27 cellular contexts compared by ENCODE assay signal in the genomic region with DNA sequence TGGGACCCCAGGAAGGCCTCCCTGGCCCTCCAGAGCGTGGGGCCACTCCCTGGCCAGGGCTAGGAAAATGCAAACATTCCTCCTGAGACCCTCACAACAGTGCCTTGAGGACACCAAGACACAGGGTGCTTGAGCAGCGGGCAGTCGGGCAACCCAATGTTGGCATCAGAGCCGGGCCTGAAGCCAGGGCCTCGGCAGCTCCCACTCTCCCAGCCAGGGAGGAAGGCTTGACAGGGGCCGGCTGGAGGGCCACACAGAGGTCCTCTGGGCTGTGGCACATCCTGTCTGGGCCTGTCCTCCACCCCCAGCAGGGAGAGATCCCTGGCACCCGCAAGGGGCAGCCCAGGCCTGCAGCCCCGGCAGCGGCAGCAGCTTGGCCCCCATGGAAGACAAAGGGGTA. TPM values are rescaled to one million over a fixed set of nuclear protein-coding genes. Genes with fewer than 3 reads are reported as not detected.
DNase-seq lines count a peak whose midpoint lies in the region; ATAC-seq, FAIRE-seq and TF ChIP-seq lines count a peak whose summit lies in the region.
"Had no signal": no experiment of that assay in that cellular context is flagged by ENCODE, and none has a peak within 500 bp of the region (broad histone marks: within the 10 kb centered on the region; RNA-seq: fewer than 3 reads in every experiment).

No MANE protein-coding gene starts in this region.

- no peak for ATAC-seq in HepG2
- ATAC-seq in right lobe of liver: no peak
- ATAC-seq in GM18858 (IDR thresholded peaks at IDR 0.05; ENCODE audit: unreplicated experiment): no peak
- ATAC-seq: A549, HCT116 had no signal

- H3K4me2 ChIP-seq in HepG2 (ENCODE audit: low read depth, low read length) (no peak overlapping the region), neuronal stem cell (ENCODE audit: insufficient read depth, low read length, poor library complexity, severe bottlenecking) (no peak overlapping the region)
- H3K4me2 ChIP-seq: A549 had no signal

- H2AK5ac ChIP-seq in neuronal stem cell (ENCODE audit: low read depth, low read length): peak overlapping the region; percentile 86

- H4K91ac ChIP-seq in neuronal stem cell (ENCODE audit: low read depth, low read length, poor library complexity): no peak overlapping the region

- H3K27me3 ChIP-seq in HepG2 (ENCODE audit: control insufficient read depth in 1 of 2, insufficient read depth in 2 of 2, low read length in 2 of 2): peaks cover 2 to 21% of the 10 kb centered on the region in 2 experiments; a peak in 2 of 5 replicates
- H3K27me3 ChIP-seq in right lobe of liver: no peaks in the 10 kb centered on the region
- no peaks in the 10 kb centered on the region for H3K27me3 ChIP-seq in SJSA1 (replicated peaks)
- peaks cover 0 to 7% (median 3%) of the 10 kb centered on the region in 3 experiments for H3K27me3 ChIP-seq in neuronal stem cell (ENCODE audit: control insufficient read depth in 3 of 3, insufficient read depth in 3 of 3, low read depth in 1 of 3, low read length in 3 of 3)
- no peaks in the 10 kb centered on the region for H3K27me3 ChIP-seq in testis

- H2BK5ac ChIP-seq in neuronal stem cell (ENCODE audit: low read length): no peak overlapping the region

- H2AFZ ChIP-seq in HepG2 (ENCODE audit: low read length) (no peak overlapping the region), neuronal stem cell (ENCODE audit: low read length) (no peak overlapping the region)
- H2AFZ ChIP-seq: GM23248 had no signal

- no peak overlapping the region for H3K14ac ChIP-seq in neuronal stem cell (ENCODE audit: low read length)

- TF ChIP-seq CTCF in HepG2 (CRISPR knock-in tag; IDR thresholded peaks at IDR 0.05) (no peak), right lobe of liver (IDR thresholded peaks at IDR 0.05) (no peak), testis (IDR thresholded peaks at IDR 0.05) (no peak)

- no peak overlapping the region for H3K23ac ChIP-seq in neuronal stem cell (ENCODE audit: low read depth, low read length, poor library complexity)

- FAIRE-seq in HepG2 (lab: Jason Lieb, UNC): no peak
- FAIRE-seq: A549, GM12891, GM18507, GM19239 had no signal

- no peaks in the 10 kb centered on the region for H3K36me3 ChIP-seq in HepG2 (replicated peaks in 1 of 2; ENCODE audit: control insufficient read depth in 1 of 2, insufficient read depth in 2 of 2, low read length in 2 of 2)
- no peaks in the 10 kb centered on the region for H3K36me3 ChIP-seq in right lobe of liver
- no peaks in the 10 kb centered on the region; the same call in 1 of the 2 replicates for H3K36me3 ChIP-seq in SJSA1
- peaks cover 0 to 5% of the 10 kb centered on the region in 2 donors for H3K36me3 ChIP-seq in neuronal stem cell (replicated peaks in 1 of 2; ENCODE audit: control insufficient read depth in 2 of 2, insufficient read depth in 2 of 2, low read length in 2 of 2)
- H3K36me3 ChIP-seq in testis (ENCODE audit: low read depth, missing control alignments): no peaks in the 10 kb centered on the region

- H3K4ac ChIP-seq in neuronal stem cell (ENCODE audit: low read length): no peak overlapping the region

- peaks cover 9% of the 10 kb centered on the region for H3K79me1 ChIP-seq in neuronal stem cell (ENCODE audit: low read depth, low read length)

- H4K8ac ChIP-seq in neuronal stem cell (ENCODE audit: low read depth, low read length): no peak overlapping the region

- no peak overlapping the region for H3K27ac ChIP-seq in HepG2 (ENCODE audit: extremely low read length, insufficient read depth, low read length)
- no peak overlapping the region for H3K27ac ChIP-seq in right lobe of liver
- H3K27ac ChIP-seq in SJSA1: peak overlapping the region; percentile 79
- no peak overlapping the region for H3K27ac ChIP-seq in neuronal stem cell (replicated peaks; ENCODE audit: low read length)
- H3K27ac ChIP-seq in testis: no peak overlapping the region
- H3K27ac ChIP-seq: A549, GM23248 had no signal

- 70% methylated on average over 8 of the region's 9 CpGs for WGBS in HepG2 (ENCODE audit: low lambda C conversion rate)
- WGBS in right lobe of liver (ENCODE audit: insufficient coverage, low coverage, low lambda C conversion rate, missing lambda C conversion rate): no CpG with 5 or more reads among the region's 9 CpGs
- no CpG with 5 or more reads among the region's 9 CpGs for WGBS in neuronal stem cell (ENCODE audit: extremely low coverage in 2 of 2, insufficient read length in 2 of 2, insufficient replicate concordance in 1 of 2), 2 donors
- 61 to 100% methylated on average over 1 to 7 of the region's 9 CpGs for WGBS in testis, 2 donors

- intact Hi-C loops in HepG2 (cut with micrococcal nuclease; ENCODE audit: unreplicated experiment): no loop called here
- intact Hi-C loops in right lobe of liver (cut with DNase I): no loop called here
- intact Hi-C loops in testis (cut with DNase I; ENCODE audit: low total_unique reads): no loop called here

- DNase-seq in HepG2 (ENCODE audit: low spot score) (no peak), right lobe of liver (no peak), SJSA1 (ENCODE audit: low read depth in 1 of 2, low spot score in 2 of 2) (no peak), neuronal stem cell (ENCODE audit: low spot score) (no peak), testis (peak; percentile 55), hypothalamus (lab: John Stamatoyannopoulos, UW) (no peak), inferior parietal cortex (ENCODE audit: extremely low spot score) (no peak)
- DNase-seq: 8988T; ACHN; C1 segment of cervical spinal cord; Calu3; CD4-positive, alpha-beta memory T cell; COR-L47; DMS53; DMS79 treated with DMSO at 0.1 percent for 48 hours; GF-D8; GM23248; H9; HFFc6 had no signal

- POLR2A ChIA-PET in HepG2 (lab: Yijun Ruan, JAX): no interaction called here

- H3K79me2 ChIP-seq in HepG2 (ENCODE audit: insufficient read depth, low read length): no peaks in the 10 kb centered on the region

- H2BK15ac ChIP-seq in neuronal stem cell (ENCODE audit: low read length): no peak overlapping the region

- TF ChIP-seq EP300 in HepG2 (IDR thresholded peaks at IDR 0.05; ENCODE audit: low read depth in 2 of 2, low read length in 2 of 2) (no peak), HepG2 (CRISPR knock-in tag; IDR thresholded peaks at IDR 0.05; ENCODE audit: borderline replicate concordance) (no peak)

- BruUV-seq in HepG2 (replicated peaks; lab: Mats Ljungman, UMichigan): no TSS peak

- TF ChIP-seq RAD21 in HepG2 (CRISPR knock-in tag; IDR thresholded peaks at IDR 0.05): no peak

- in situ Hi-C loops in HepG2 (cut with HindIII; ENCODE audit: extremely low pct_ligation_motif_present, low pct_unique_long_range_greater_than_20kb): no loop called here

- H3K9ac ChIP-seq in HepG2 (ENCODE audit: insufficient read depth, low read depth, low read length): no peak overlapping the region
- H3K9ac ChIP-seq in neuronal stem cell (ENCODE audit: low read depth, low read length, poor library complexity): no peak overlapping the region
- H3K9ac ChIP-seq: GM23248 had no signal

- no peak overlapping the region for H3K4me3 ChIP-seq in HepG2 (replicated peaks in 1 of 3; ENCODE audit: insufficient read depth in 1 of 3, low read depth in 2 of 3, low read length in 3 of 3)
- no peak overlapping the region for H3K4me3 ChIP-seq in right lobe of liver
- no peak overlapping the region for H3K4me3 ChIP-seq in SJSA1
- no peak overlapping the region for H3K4me3 ChIP-seq in neuronal stem cell (ENCODE audit: low read length in 2 of 2)
- no peak overlapping the region for H3K4me3 ChIP-seq in testis
- H3K4me3 ChIP-seq: A549, GM23248 had no signal

- no peaks in the 10 kb centered on the region for H4K20me1 ChIP-seq in HepG2 (ENCODE audit: insufficient read depth, low read length)

- H3K4me1 ChIP-seq in HepG2 (ENCODE audit: insufficient read depth, low read length) (peaks cover 13% of the 10 kb centered on the region), right lobe of liver (no peaks in the 10 kb centered on the region), SJSA1 (replicated peaks) (peaks cover 49% of the 10 kb centered on the region), neuronal stem cell (ENCODE audit: control insufficient read depth in 2 of 2, insufficient read depth in 1 of 2, low read depth in 1 of 2, low read length in 2 of 2) (peaks cover 0 to 9% of the 10 kb centered on the region in 2 donors), testis (peaks cover 24% of the 10 kb centered on the region)
- H3K4me1 ChIP-seq: A549 had no signal

- peak overlapping the region; percentile 48 for H3K18ac ChIP-seq in neuronal stem cell (ENCODE audit: low read length)

- TF ChIP-seq POLR2A in HepG2 (IDR thresholded peaks at IDR 0.05; ENCODE audit: insufficient read depth in 1 of 2, low read depth in 2 of 2, low read length in 2 of 2) (no peak), right lobe of liver (IDR thresholded peaks at IDR 0.05) (no peak), testis (IDR thresholded peaks at IDR 0.05) (no peak)

- no peak overlapping the region for H2BK120ac ChIP-seq in neuronal stem cell (ENCODE audit: low read depth, low read length)

- CTCF ChIA-PET in HepG2 (lab: Yijun Ruan, JAX; ENCODE audit: low intra/inter-chr PET ratio, low total read pairs): interaction anchor here (1.5 kb wide), 1 partner anchor 11 kb away, joined by 3 read pairs; no protein-coding TSS in a partner anchor

- no peak overlapping the region for H2BK12ac ChIP-seq in neuronal stem cell (ENCODE audit: low read length)

- H3K9me3 ChIP-seq in HepG2 (ENCODE audit: low read length) (no peaks in the 10 kb centered on the region), right lobe of liver (no peaks in the 10 kb centered on the region), SJSA1 (replicated peaks) (no peaks in the 10 kb centered on the region), neuronal stem cell (replicated peaks in 1 of 2; ENCODE audit: control insufficient read depth in 2 of 2, insufficient read depth in 1 of 2, low read depth in 1 of 2, low read length in 2 of 2) (peaks cover 0 to 9% of the 10 kb centered on the region in 2 donors), testis (no peaks in the 10 kb centered on the region)
- H3K9me3 ChIP-seq: A549 had no signal

RNA-seq across cellular contexts. Expression of a gene that starts 12.3 kb away (rescaled TPM):
- total RNA-seq in HepG2 (2016; rRNA removed; fragmentation: Illumina TruSeq; extraction: Trizol): 0.52 and 0.82 TPM in 2 replicates
- total RNA-seq in HepG2 (2016; cell fraction: cytosol; rRNA removed; fragmentation: Illumina TruSeq; extraction: Trizol; ENCODE audit: low read depth): 0.40 and 0.44 TPM in 2 replicates
- 0.40 and 0.54 TPM in 2 replicates for total RNA-seq in HepG2 (2016; cell fraction: insoluble cytoplasmic fraction; rRNA removed; fragmentation: Illumina TruSeq; extraction: Trizol)
- total RNA-seq in HepG2 (2016; cell fraction: membrane; rRNA removed; fragmentation: Illumina TruSeq; extraction: Trizol): 0.38 and 0.65 TPM in 2 replicates
- 1.4 TPM in 1 of 2 replicates, not detected in the other for total RNA-seq in HepG2 (2016; cell fraction: nucleus; rRNA removed; fragmentation: Illumina TruSeq; extraction: Trizol)
- polyA plus RNA-seq in HepG2 (2011; rRNA removed): 0.38 and 0.47 TPM in 2 replicates
- polyA plus RNA-seq in HepG2 (2011; cell fraction: cytosol; rRNA removed): 0.43 and 0.50 TPM in 2 replicates
- polyA plus RNA-seq in HepG2 (2011; cell fraction: nucleus; rRNA removed): 0.23 and 0.66 TPM in 2 replicates
- 0.28 TPM in 1 of 2 replicates, not detected in the other for polyA plus RNA-seq in HepG2 (2012)
- polyA plus RNA-seq in HepG2 (2016; cell fraction: cytosol; fragmentation: Illumina TruSeq; extraction: Trizol; ENCODE audit: low read depth): 0.54 and 0.71 TPM in 2 replicates
- 0.70 and 0.84 TPM in 2 replicates for polyA plus RNA-seq in HepG2 (2016; cell fraction: insoluble cytoplasmic fraction; fragmentation: Illumina TruSeq; extraction: Trizol; ENCODE audit: low read depth)
- 0.35 and 1.0 TPM in 2 replicates for polyA plus RNA-seq in HepG2 (2016; cell fraction: membrane; fragmentation: Illumina TruSeq; extraction: Trizol; ENCODE audit: low read depth)
- 0.55 and 0.81 TPM in 2 replicates for polyA plus RNA-seq in HepG2 (2016; cell fraction: nucleus; fragmentation: Illumina TruSeq; extraction: Trizol; ENCODE audit: insufficient read depth, low read depth)
- polyA minus RNA-seq in HepG2 (2011; rRNA and poly(A)+ RNA removed; ENCODE audit: low replicate concordance): 0.32 and 1,101 TPM in 2 replicates
- polyA minus RNA-seq in HepG2 (2011; cell fraction: cytosol; rRNA and poly(A)+ RNA removed): 9.0 and 16.5 TPM in 2 replicates
- polyA minus RNA-seq in HepG2 (2011; cell fraction: nucleus; rRNA and poly(A)+ RNA removed): 3.5 and 5.9 TPM in 2 replicates
- not detected for total RNA-seq in right lobe of liver
- total RNA-seq in SJSA1 (2014; rRNA removed; shearing (Covaris generic)): 3,176 and 3,345 TPM in 2 replicates
- 0.07 TPM for polyA plus RNA-seq in neuronal stem cell (2013, experiment 1 of 2)
- 0.03 TPM for polyA plus RNA-seq in neuronal stem cell (2013, experiment 2 of 2)
- total RNA-seq in testis: 10 to 100 TPM; 13.3 to 26.0 TPM
- polyA plus RNA-seq in testis (ENCODE audit: insufficient read depth, low read depth, low replicate concordance): 12.2 TPM
- total RNA-seq: CD4-positive, alpha-beta memory T cell; G401 had no signal
- polyA plus RNA-seq: CD4-positive, alpha-beta memory T cell had no signal

RNA-seq across cellular contexts. Expression of a gene that starts 24.1 kb away (rescaled TPM):
- total RNA-seq in HepG2 (2016; rRNA removed; fragmentation: Illumina TruSeq; extraction: Trizol): not detected in 2 replicates
- total RNA-seq in HepG2 (2016; cell fraction: cytosol; rRNA removed; fragmentation: Illumina TruSeq; extraction: Trizol; ENCODE audit: low read depth): not detected in 2 replicates
- not detected in 2 replicates for total RNA-seq in HepG2 (2016; cell fraction: insoluble cytoplasmic fraction; rRNA removed; fragmentation: Illumina TruSeq; extraction: Trizol)
- total RNA-seq in HepG2 (2016; cell fraction: membrane; rRNA removed; fragmentation: Illumina TruSeq; extraction: Trizol): not detected in 2 replicates
- total RNA-seq in HepG2 (2016; cell fraction: nucleus; rRNA removed; fragmentation: Illumina TruSeq; extraction: Trizol): not detected in 2 replicates
- 0.07 TPM in 1 of 2 replicates, not detected in the other for polyA plus RNA-seq in HepG2 (2011; rRNA removed)
- not detected in 2 replicates for polyA plus RNA-seq in HepG2 (2011; cell fraction: cytosol; rRNA removed)
- polyA plus RNA-seq in HepG2 (2011; cell fraction: nucleus; rRNA removed): not detected in 2 replicates
- polyA plus RNA-seq in HepG2 (2012): not detected in 2 replicates
- polyA plus RNA-seq in HepG2 (2016; cell fraction: cytosol; fragmentation: Illumina TruSeq; extraction: Trizol; ENCODE audit: low read depth): not detected in 2 replicates
- not detected in 2 replicates for polyA plus RNA-seq in HepG2 (2016; cell fraction: insoluble cytoplasmic fraction; fragmentation: Illumina TruSeq; extraction: Trizol; ENCODE audit: low read depth)
- polyA plus RNA-seq in HepG2 (2016; cell fraction: membrane; fragmentation: Illumina TruSeq; extraction: Trizol; ENCODE audit: low read depth): not detected in 2 replicates
- not detected in 2 replicates for polyA plus RNA-seq in HepG2 (2016; cell fraction: nucleus; fragmentation: Illumina TruSeq; extraction: Trizol; ENCODE audit: insufficient read depth, low read depth)
- polyA minus RNA-seq in HepG2 (2011; rRNA and poly(A)+ RNA removed; ENCODE audit: low replicate concordance): 5.8 TPM in 1 of 2 replicates, not detected in the other
- polyA minus RNA-seq in HepG2 (2011; cell fraction: cytosol; rRNA and poly(A)+ RNA removed): not detected in 2 replicates
- not detected in 2 replicates for polyA minus RNA-seq in HepG2 (2011; cell fraction: nucleus; rRNA and poly(A)+ RNA removed)
- total RNA-seq in right lobe of liver: not detected
- total RNA-seq in SJSA1 (2014; rRNA removed; shearing (Covaris generic)): 0.37 TPM in 1 of 2 replicates, not detected in the other
- polyA plus RNA-seq in neuronal stem cell (2013, experiment 1 of 2): not detected
- polyA plus RNA-seq in neuronal stem cell (2013, experiment 2 of 2): 0.03 TPM
- total RNA-seq in testis: not detected
- polyA plus RNA-seq in testis (ENCODE audit: insufficient read depth, low read depth, low replicate concordance): not detected
- total RNA-seq: CD4-positive, alpha-beta memory T cell; G401; H9 had no signal
- polyA plus RNA-seq: CD4-positive, alpha-beta memory T cell had no signal

RNA-seq across cellular contexts. Expression of a gene that starts 50.0 kb away (rescaled TPM):
- not detected in 2 replicates for total RNA-seq in HepG2 (2016; rRNA removed; fragmentation: Illumina TruSeq; extraction: Trizol)
- total RNA-seq in HepG2 (2016; cell fraction: cytosol; rRNA removed; fragmentation: Illumina TruSeq; extraction: Trizol; ENCODE audit: low read depth): not detected in 2 replicates
- total RNA-seq in HepG2 (2016; cell fraction: insoluble cytoplasmic fraction; rRNA removed; fragmentation: Illumina TruSeq; extraction: Trizol): not detected in 2 replicates
- not detected in 2 replicates for total RNA-seq in HepG2 (2016; cell fraction: membrane; rRNA removed; fragmentation: Illumina TruSeq; extraction: Trizol)
- not detected in 2 replicates for total RNA-seq in HepG2 (2016; cell fraction: nucleus; rRNA removed; fragmentation: Illumina TruSeq; extraction: Trizol)
- 0.09 and 0.37 TPM in 2 replicates for polyA plus RNA-seq in HepG2 (2011; rRNA removed)
- polyA plus RNA-seq in HepG2 (2011; cell fraction: cytosol; rRNA removed): 0.03 and 0.04 TPM in 2 replicates
- not detected in 2 replicates for polyA plus RNA-seq in HepG2 (2011; cell fraction: nucleus; rRNA removed)
- not detected in 2 replicates for polyA plus RNA-seq in HepG2 (2012)
- polyA plus RNA-seq in HepG2 (2016; cell fraction: cytosol; fragmentation: Illumina TruSeq; extraction: Trizol; ENCODE audit: low read depth): not detected in 2 replicates
- not detected in 2 replicates for polyA plus RNA-seq in HepG2 (2016; cell fraction: insoluble cytoplasmic fraction; fragmentation: Illumina TruSeq; extraction: Trizol; ENCODE audit: low read depth)
- not detected in 2 replicates for polyA plus RNA-seq in HepG2 (2016; cell fraction: membrane; fragmentation: Illumina TruSeq; extraction: Trizol; ENCODE audit: low read depth)
- not detected in 2 replicates for polyA plus RNA-seq in HepG2 (2016; cell fraction: nucleus; fragmentation: Illumina TruSeq; extraction: Trizol; ENCODE audit: insufficient read depth, low read depth)
- polyA minus RNA-seq in HepG2 (2011; rRNA and poly(A)+ RNA removed; ENCODE audit: low replicate concordance): 9.6 TPM in 1 of 2 replicates, not detected in the other
- not detected in 2 replicates for polyA minus RNA-seq in HepG2 (2011; cell fraction: cytosol; rRNA and poly(A)+ RNA removed)
- polyA minus RNA-seq in HepG2 (2011; cell fraction: nucleus; rRNA and poly(A)+ RNA removed): not detected in 2 replicates
- total RNA-seq in right lobe of liver: under 1 TPM in 1 of 6 experiments, not detected in 5; 0.24 TPM
- 0.92 TPM in 1 of 2 replicates, not detected in the other for total RNA-seq in SJSA1 (2014; rRNA removed; shearing (Covaris generic))
- polyA plus RNA-seq in neuronal stem cell (2013, experiment 1 of 2): not detected
- not detected for polyA plus RNA-seq in neuronal stem cell (2013, experiment 2 of 2)
- under 1 TPM in 1 of 2 donors, not detected in 1; 0.24 TPM for total RNA-seq in testis
- 0.37 TPM for polyA plus RNA-seq in testis (ENCODE audit: insufficient read depth, low read depth, low replicate concordance)
- total RNA-seq: CD4-positive, alpha-beta memory T cell; G401; GM23248; H4; H9 had no signal
- polyA plus RNA-seq: CD4-positive, alpha-beta memory T cell had no signal

RNA-seq across cellular contexts. Expression of a gene that starts 52.0 kb away (rescaled TPM):
- total RNA-seq in HepG2 (2016; rRNA removed; fragmentation: Illumina TruSeq; extraction: Trizol) (147 and 199 TPM in 2 replicates), right lobe of liver (100 to 1,000 TPM; 284 to 454 (median 404) TPM), testis (100 to 1,000 TPM; 274 to 338 TPM)
- 90.4 and 105 TPM in 2 replicates for total RNA-seq in HepG2 (2016; cell fraction: cytosol; rRNA removed; fragmentation: Illumina TruSeq; extraction: Trizol; ENCODE audit: low read depth)
- 134 and 191 TPM in 2 replicates for total RNA-seq in HepG2 (2016; cell fraction: insoluble cytoplasmic fraction; rRNA removed; fragmentation: Illumina TruSeq; extraction: Trizol)
- total RNA-seq in HepG2 (2016; cell fraction: membrane; rRNA removed; fragmentation: Illumina TruSeq; extraction: Trizol): 209 and 226 TPM in 2 replicates
- 237 and 265 TPM in 2 replicates for total RNA-seq in HepG2 (2016; cell fraction: nucleus; rRNA removed; fragmentation: Illumina TruSeq; extraction: Trizol)
- polyA plus RNA-seq in HepG2 (2011; rRNA removed) (388 and 517 TPM in 2 replicates), testis (ENCODE audit: insufficient read depth, low read depth, low replicate concordance) (1,078 TPM)
- 157 and 242 TPM in 2 replicates for polyA plus RNA-seq in HepG2 (2011; cell fraction: cytosol; rRNA removed)
- polyA plus RNA-seq in HepG2 (2011; cell fraction: nucleus; rRNA removed): 346 and 409 TPM in 2 replicates
- 1,096 and 1,427 TPM in 2 replicates for polyA plus RNA-seq in HepG2 (2012)
- polyA plus RNA-seq in HepG2 (2016; cell fraction: cytosol; fragmentation: Illumina TruSeq; extraction: Trizol; ENCODE audit: low read depth): 537 and 540 TPM in 2 replicates
- polyA plus RNA-seq in HepG2 (2016; cell fraction: insoluble cytoplasmic fraction; fragmentation: Illumina TruSeq; extraction: Trizol; ENCODE audit: low read depth): 606 and 702 TPM in 2 replicates
- polyA plus RNA-seq in HepG2 (2016; cell fraction: membrane; fragmentation: Illumina TruSeq; extraction: Trizol; ENCODE audit: low read depth): 490 and 548 TPM in 2 replicates
- polyA plus RNA-seq in HepG2 (2016; cell fraction: nucleus; fragmentation: Illumina TruSeq; extraction: Trizol; ENCODE audit: insufficient read depth, low read depth): 691 and 695 TPM in 2 replicates
- polyA minus RNA-seq in HepG2 (2011; rRNA and poly(A)+ RNA removed; ENCODE audit: low replicate concordance): 70.2 and 87.8 TPM in 2 replicates
- polyA minus RNA-seq in HepG2 (2011; cell fraction: cytosol; rRNA and poly(A)+ RNA removed): 159 and 198 TPM in 2 replicates
- 333 and 395 TPM in 2 replicates for polyA minus RNA-seq in HepG2 (2011; cell fraction: nucleus; rRNA and poly(A)+ RNA removed)
- total RNA-seq in SJSA1 (2014; rRNA removed; shearing (Covaris generic)): 80.1 and 91.0 TPM in 2 replicates
- 353 TPM for polyA plus RNA-seq in neuronal stem cell (2013, experiment 1 of 2)
- polyA plus RNA-seq in neuronal stem cell (2013, experiment 2 of 2): 340 TPM

Comparison
In these comparisons a context has a peak if more than half of its experiments do, and no peak if none do; other contexts are left out.
1. RNA of a gene that starts 12.3 kb away (total RNA-seq): 3,176 to 3,345 TPM in SJSA1; 13.3 to 26.0 TPM in testis, 0.38 to 1.4 TPM in HepG2 and not detected in right lobe of liver; every median in the first group is over 100 times any median in the second.